Comparison of ENCODE assay signal across 14 cellular contexts in the genomic region with DNA sequence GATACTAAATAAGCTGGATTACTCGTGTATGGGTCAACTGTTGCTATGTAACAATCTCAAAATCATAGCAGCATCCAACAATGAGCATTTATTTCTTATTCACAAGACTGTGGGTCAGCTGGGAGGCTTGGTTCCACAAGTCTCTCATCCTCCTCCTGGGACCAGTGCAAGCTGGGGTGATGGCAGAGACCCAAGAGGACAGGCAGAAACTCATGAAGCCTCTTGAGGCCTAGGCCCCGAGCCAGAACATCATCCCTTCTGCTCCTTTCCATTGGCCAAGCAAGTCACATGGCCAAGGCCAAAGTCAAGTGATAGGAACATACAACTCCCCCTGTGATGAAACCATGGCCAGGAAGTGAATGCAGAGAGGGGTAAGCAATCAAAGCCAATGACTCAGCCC.
DNase-seq lines count a peak whose midpoint lies in the region; ATAC-seq, FAIRE-seq and TF ChIP-seq lines count a peak whose summit lies in the region.
"Had no signal": no experiment of that assay in that cellular context is flagged by ENCODE, and none has a peak within 500 bp of the region (broad histone marks: within the 10 kb centered on the region; RNA-seq: fewer than 3 reads in every experiment).

No MANE protein-coding gene starts in this region.

- H3K27ac ChIP-seq in cingulate gyrus (ENCODE audit: low read depth, low read length) (peak overlapping the region; percentile 34), kidney (ENCODE audit: low read depth in 2 of 2, low read length in 2 of 2) (no peak overlapping the region), tibial artery (no peak overlapping the region)
- H3K27ac ChIP-seq: pancreas, PC-9, WERI-Rb-1 had no signal

- DNase-seq in M059J (ENCODE audit: low read depth) (peak; percentile 18), kidney (peak; percentile 90), tibial artery (peak; percentile 80)
- no peak for DNase-seq in stimulated activated naive CD4-positive, alpha-beta T cell treated with Interleukin-2 at 50 U/mL for 16 hours (lab: John Stamatoyannopoulos, UW)
- DNase-seq: activated CD8-positive, alpha-beta T cell treated with anti-CD3 and anti-CD28 coated beads for 36 hours; NCI-H2029; NCI-H69; pancreas; PC-9; stimulated activated naive CD8-positive, alpha-beta T cell treated with anti-CD3 and anti-CD28 coated beads, Interleukin-15, amount 100 ng/mL, for 72 hours; WERI-Rb-1 had no signal

- H3K4me3 ChIP-seq in kidney (ENCODE audit: low read length in 2 of 2) (no peak overlapping the region), tibial artery (no peak overlapping the region)
- H3K4me3 ChIP-seq: pancreas, PC-9 had no signal

- H3K4me1 ChIP-seq in kidney (ENCODE audit: control insufficient read depth in 1 of 2, insufficient read depth in 1 of 2, low read depth in 1 of 2, low read length in 2 of 2) (peaks cover 0 to 4% of the 10 kb centered on the region in 2 donors), tibial artery (no peaks in the 10 kb centered on the region)
- H3K4me1 ChIP-seq: pancreas had no signal

- no peaks in the 10 kb centered on the region for H3K9me3 ChIP-seq in kidney (ENCODE audit: control insufficient read depth in 1 of 2, low read length in 2 of 2)
- no peaks in the 10 kb centered on the region for H3K9me3 ChIP-seq in tibial artery
- H3K9me3 ChIP-seq: pancreas had no signal

- intact Hi-C loops in kidney (cut with DNase I) (no loop called here), tibial artery (cut with DNase I; ENCODE audit: low total_unique reads) (no loop called here)

- no peak for FAIRE-seq in kidney (lab: Jason Lieb, UNC)

- H3K36me3 ChIP-seq in kidney (ENCODE audit: control insufficient read depth in 1 of 2, insufficient read depth in 2 of 2, low read length in 2 of 2) (no peaks in the 10 kb centered on the region), tibial artery (no peaks in the 10 kb centered on the region)
- H3K36me3 ChIP-seq: pancreas, WERI-Rb-1 had no signal

- TF ChIP-seq CTCF in kidney (IDR thresholded peaks at IDR 0.05; ENCODE audit: borderline replicate concordance, extremely low read depth, insufficient read depth), result no peak
- no peak for TF ChIP-seq CTCF in tibial artery (IDR thresholded peaks at IDR 0.05)

- no peak overlapping the region for H3K9ac ChIP-seq in kidney (ENCODE audit: low read length in 2 of 2)

- no peaks in the 10 kb centered on the region for H3K27me3 ChIP-seq in tibial artery
- H3K27me3 ChIP-seq: pancreas had no signal

- no peak for ATAC-seq in GM18520 (IDR thresholded peaks at IDR 0.05; ENCODE audit: unreplicated experiment)
- no peak for ATAC-seq in GM18861 (IDR thresholded peaks at IDR 0.05; ENCODE audit: unreplicated experiment)
- ATAC-seq: activated CD8-positive, alpha-beta T cell treated with anti-CD3 and anti-CD28 coated beads for 36 hours; stimulated activated naive CD8-positive, alpha-beta T cell treated with anti-CD3 and anti-CD28 coated beads, Interleukin-15, amount 100 ng/mL, for 72 hours had no signal
